Comparison of ENCODE assay signal across 18 cellular contexts in genomic region chr4:72109959-72110497, GRCh38.
DNase-seq lines count a peak whose midpoint lies in the region; ATAC-seq and TF ChIP-seq lines count a peak whose summit lies in the region.
"Had no signal": no experiment of that assay in that cellular context is flagged by ENCODE, and none has a peak within 500 bp of the region (broad histone marks: within the 10 kb centered on the region; RNA-seq: fewer than 3 reads in every experiment).

No MANE protein-coding gene starts in this region.

- TF ChIP-seq CTCF in GM12864 (IDR thresholded peaks at IDR 0.05; ENCODE audit: low read depth, low read length, missing control alignments), result no peak
- TF ChIP-seq CTCF in OCI-LY3 (IDR thresholded peaks at IDR 0.05; ENCODE audit: low read depth, low read length), result no peak
- TF ChIP-seq CTCF in psoas muscle (IDR thresholded peaks at IDR 0.05), result no peak

- H3K9me3 ChIP-seq in OCI-LY3 (ENCODE audit: insufficient read depth, low read length) (no peaks in the 10 kb centered on the region), psoas muscle (no peaks in the 10 kb centered on the region)
- H3K9me3 ChIP-seq: BLaER1 had no signal

- H3K36me3 ChIP-seq in OCI-LY3 (replicated peaks; ENCODE audit: low read depth, low read length) (peaks cover 21% of the 10 kb centered on the region), psoas muscle (ENCODE audit: insufficient read depth in 1 of 2, low read depth in 1 of 2) (no peaks in the 10 kb centered on the region)
- H3K36me3 ChIP-seq: BLaER1 had no signal

- H3K9me3 Mint-ChIP-seq in memory B cell, result no peaks in the 10 kb centered on the region
- H3K9me3 Mint-ChIP-seq: CD4-positive, alpha-beta memory T cell; GM23338 had no signal

- peak overlapping the region; percentile 69 for H3K9ac ChIP-seq in OCI-LY3 (ENCODE audit: low read length)
- H3K9ac ChIP-seq: BLaER1, KMS-11 had no signal

- ATAC-seq in GM18868 (IDR thresholded peaks at IDR 0.05; ENCODE audit: unreplicated experiment) (peak; percentile 26), memory B cell (ENCODE audit: low read depth) (peak; percentile 43), psoas muscle (no peak)
- ATAC-seq: GM23338, Panc1 had no signal

- peak; percentile 15 for DNase-seq in GM12864 (ENCODE audit: low read depth)
- no peak for DNase-seq in memory B cell (ENCODE audit: low spot score in 2 of 2)
- DNase-seq in GF-D8 (lab: John Stamatoyannopoulos, UW), result no peak
- DNase-seq in HuH-7 (ENCODE audit: low spot score), result no peak
- no peak for DNase-seq in psoas muscle
- DNase-seq: CD4-positive, alpha-beta memory T cell; HCEC 1CT; NCI-H1436; NCI-H1930; NCI-H345; NCI-H524 treated with DMSO at 0.1 percent for 48 hours; SW 1271 had no signal

- H4K20me1 ChIP-seq in OCI-LY3 (ENCODE audit: insufficient read depth, low read length), result no peaks in the 10 kb centered on the region
- H4K20me1 ChIP-seq: BLaER1 had no signal

- peak overlapping the region; percentile 58 for H3K4me2 ChIP-seq in OCI-LY3 (ENCODE audit: low read length)
- H3K4me2 ChIP-seq: BLaER1, GM23338, KMS-11 had no signal

- H3K27ac Mint-ChIP-seq in memory B cell, result no peak overlapping the region
- H3K27ac Mint-ChIP-seq: CD4-positive, alpha-beta memory T cell; GM23338 had no signal

- no peaks in the 10 kb centered on the region for H3K36me3 Mint-ChIP-seq in memory B cell
- H3K36me3 Mint-ChIP-seq: CD4-positive, alpha-beta memory T cell had no signal

- H3K79me2 ChIP-seq in OCI-LY3 (ENCODE audit: low read length), result no peaks in the 10 kb centered on the region

- H2AFZ ChIP-seq in OCI-LY3 (ENCODE audit: low read depth, low read length), result peak overlapping the region; percentile 22; the same call in 1 of the 2 replicates
- H2AFZ ChIP-seq: GM23338 had no signal

- 77 to 84% (median 82%) methylated on average over 2 of the region's 2 CpGs for WGBS in psoas muscle, 3 donors

- no peak overlapping the region for H3K4me3 Mint-ChIP-seq in memory B cell
- H3K4me3 Mint-ChIP-seq: CD4-positive, alpha-beta memory T cell; GM23338 had no signal

- H3K4me1 ChIP-seq in OCI-LY3 (ENCODE audit: low read length), result peaks cover 90% of the 10 kb centered on the region
- no peaks in the 10 kb centered on the region for H3K4me1 ChIP-seq in psoas muscle
- H3K4me1 ChIP-seq: BLaER1 had no signal

- no peaks in the 10 kb centered on the region for H3K4me1 Mint-ChIP-seq in memory B cell
- H3K4me1 Mint-ChIP-seq: CD4-positive, alpha-beta memory T cell; GM23338 had no signal

- H3K4me3 ChIP-seq in GM12864 (ENCODE audit: low read depth, low read length) (no peak overlapping the region), OCI-LY3 (ENCODE audit: low read length) (peak overlapping the region; percentile 25), psoas muscle (no peak overlapping the region)
- H3K4me3 ChIP-seq: BLaER1, GM23338 had no signal

- intact Hi-C loops in psoas muscle (cut with DNase I), result no loop called here

- no peaks in the 10 kb centered on the region for H3K27me3 Mint-ChIP-seq in memory B cell
- H3K27me3 Mint-ChIP-seq: CD4-positive, alpha-beta memory T cell had no signal

- no peaks in the 10 kb centered on the region for H3K27me3 ChIP-seq in OCI-LY3 (ENCODE audit: low read depth, low read length)
- no peaks in the 10 kb centered on the region for H3K27me3 ChIP-seq in psoas muscle (ENCODE audit: insufficient read depth in 3 of 3, low read length in 2 of 3)
- H3K27me3 ChIP-seq: BLaER1 had no signal

- H3K27ac ChIP-seq in OCI-LY3 (ENCODE audit: low read length) (peak overlapping the region; percentile 93), psoas muscle (no peak overlapping the region)
- H3K27ac ChIP-seq: BLaER1, KMS-11 had no signal

Comparison
In these comparisons a context has a peak if more than half of its experiments do, and no peak if none do; other contexts are left out.
1. ATAC-seq: peak in GM18868 (single experiment) and memory B cell (single experiment); none in psoas muscle (0 of 4).